Comparison of ENCODE assay signal across 20 cellular contexts in genomic region chr16:88297178-88297720, GRCh38.
A peak's percentile ranks its signal among the peaks of the same experiment; 100 is the strongest.
DNase-seq lines count a peak whose midpoint lies in the region; ATAC-seq, FAIRE-seq and TF ChIP-seq lines count a peak whose summit lies in the region.
"Had no signal": no experiment of that assay in that cellular context is flagged by ENCODE, and none has a peak within 500 bp of the region (broad histone marks: within the 10 kb centered on the region; RNA-seq: fewer than 3 reads in every experiment).

No MANE protein-coding gene starts in this region.

- H3K9me2 ChIP-seq in HCT116 (ENCODE audit: insufficient read depth) = no peaks in the 10 kb centered on the region

- H3K27ac ChIP-seq in BLaER1 = no peak overlapping the region
- no peak overlapping the region for H3K27ac ChIP-seq in HCT116 (ENCODE audit: low read depth, low read length)

- H4K20me1 ChIP-seq in BLaER1 = no peaks in the 10 kb centered on the region
- no peaks in the 10 kb centered on the region for H4K20me1 ChIP-seq in HCT116 (ENCODE audit: insufficient read depth)

- peaks cover 36% of the 10 kb centered on the region for H3K4me1 ChIP-seq in BLaER1
- H3K4me1 ChIP-seq in HCT116 (ENCODE audit: control insufficient read depth in 1 of 2, insufficient read depth in 2 of 2, low read length in 2 of 2) = peaks cover 0 to 17% of the 10 kb centered on the region in 2 experiments; a peak in 2 of 4 replicates

- H2AFZ ChIP-seq in HCT116 (ENCODE audit: low read depth, low read length, poor library complexity, severe bottlenecking) = no peak overlapping the region

- TF ChIP-seq CTCF in HCT116 (IDR thresholded peaks at IDR 0.05 in 2 of 3, conservative IDR thresholded peaks at IDR 0.05 in 1 of 3; ENCODE audit: borderline replicate concordance in 1 of 3, insufficient read depth in 1 of 3, low read depth in 2 of 3, low read length in 2 of 3) (no peak), bronchial epithelial cell (IDR thresholded peaks at IDR 0.05; ENCODE audit: insufficient read depth, low read length, severe bottlenecking) (no peak), nephron (IDR thresholded peaks at IDR 0.05; ENCODE audit: unreplicated experiment in 3 of 3) (no peak)

- no peak for TF ChIP-seq POLR2A in HCT116 (IDR thresholded peaks at IDR 0.05; ENCODE audit: borderline replicate concordance, extremely low read depth, insufficient read depth, insufficient read length)

- no peaks in the 10 kb centered on the region for H3K36me3 Mint-ChIP-seq in nephron (ENCODE audit: low read depth)
- H3K36me3 Mint-ChIP-seq: CD8-positive, alpha-beta T cell had no signal

- H3K4me3 ChIP-seq in BLaER1 (no peak overlapping the region), HCT116 (replicated peaks in 1 of 2; ENCODE audit: low read depth in 1 of 2, low read length in 2 of 2) (no peak overlapping the region), bronchial epithelial cell (ENCODE audit: low read depth, low read length) (no peak overlapping the region)
- H3K4me3 ChIP-seq: BLaER1 treated with 17β-estradiol and CSF1 and Interleukin-3, amounts not matched to agents 10 nM and 100 nM had no signal

- CTCF ChIA-PET in HCT116 (lab: Charles Lee) = interaction anchor here (2.7 kb wide), 1 partner anchor 10 kb away, joined by 16 read pairs; no protein-coding TSS in a partner anchor

- H3K36me3 ChIP-seq in BLaER1 (no peaks in the 10 kb centered on the region), HCT116 (ENCODE audit: control insufficient read depth in 1 of 2, insufficient read depth in 2 of 2, low read length in 2 of 2) (no peaks in the 10 kb centered on the region), bronchial epithelial cell (ENCODE audit: control insufficient read depth, insufficient read depth, low read length) (no peaks in the 10 kb centered on the region)
- H3K36me3 ChIP-seq: BLaER1 treated with 17β-estradiol and CSF1 and Interleukin-3, amounts not matched to agents 10 nM and 100 nM had no signal

- peaks cover 38% of the 10 kb centered on the region for H3K4me1 Mint-ChIP-seq in nephron

- DNase-seq in HCT116 (ENCODE audit: low read depth, low spot score) (no peak), bronchial epithelial cell (ENCODE audit: low read depth) (peak; percentile 45), left colon (no peak)
- no peak for DNase-seq in effector CD8-positive, alpha-beta T cell (lab: John Stamatoyannopoulos, UW)
- DNase-seq: CD8-positive, alpha-beta T cell; DND-41; MM.1S; NCI-H1048; NCI-H1417 treated with DMSO at 0.1 percent for 48 hours; NCI-H187; NCI-H446; NCI-H526 had no signal

- ATAC-seq in HCT116 (no peak), HG02759 (IDR thresholded peaks at IDR 0.05; ENCODE audit: unreplicated experiment) (no peak), left colon (no peak)
- ATAC-seq: CD8-positive, alpha-beta T cell had no signal

- peaks cover 23% of the 10 kb centered on the region for H3K27me3 Mint-ChIP-seq in nephron (ENCODE audit: low read depth)

- intact Hi-C loops in HCT116 (cut with micrococcal nuclease) = no loop called here
- intact Hi-C loops in left colon (cut with DNase I, micrococcal nuclease) = no loop called here

- H3K9me3 Mint-ChIP-seq in nephron = peaks cover 2% of the 10 kb centered on the region
- H3K9me3 Mint-ChIP-seq: CD8-positive, alpha-beta T cell had no signal

- H3K4me2 ChIP-seq in BLaER1 = peak overlapping the region; percentile 0; the same call in 1 of the 2 replicates
- H3K4me2 ChIP-seq in HCT116 (ENCODE audit: low read length) = 0 out of 2 replicates have a peak overlapping the region, but pooled peaks have one; percentile 12

- H3K9ac ChIP-seq in BLaER1 (no peak overlapping the region), HCT116 (ENCODE audit: low read length) (no peak overlapping the region)
- H3K9ac ChIP-seq: BLaER1 treated with 17β-estradiol and CSF1 and Interleukin-3, amounts not matched to agents 10 nM and 100 nM had no signal

- FAIRE-seq in bronchial epithelial cell (lab: Jason Lieb, UNC) = no peak
- FAIRE-seq: GM12892, GM18507, GM19239, H1 had no signal

- H3K9me3 ChIP-seq in BLaER1 (no peaks in the 10 kb centered on the region), HCT116 (ENCODE audit: control insufficient read depth in 1 of 2, insufficient read depth in 1 of 2, low read depth in 1 of 2, low read length in 2 of 2) (no peaks in the 10 kb centered on the region)

- TF ChIP-seq RAD21 in HCT116 (IDR thresholded peaks at IDR 0.05; ENCODE audit: low read depth) = no peak

- H3K27me3 ChIP-seq in BLaER1 = no peaks in the 10 kb centered on the region
- H3K27me3 ChIP-seq in HCT116 (ENCODE audit: insufficient read depth, low read length) = peaks cover 18% of the 10 kb centered on the region; the same call in 1 of the 2 replicates
- no peaks in the 10 kb centered on the region for H3K27me3 ChIP-seq in bronchial epithelial cell (ENCODE audit: control insufficient read depth, insufficient read depth, low read length)
- H3K27me3 ChIP-seq: BLaER1 treated with 17β-estradiol and CSF1 and Interleukin-3, amounts not matched to agents 10 nM and 100 nM had no signal

- POLR2A ChIA-PET in HCT116 (lab: Charles Lee) = no interaction called here

- BruUV-seq in HCT116 (replicated peaks; lab: Mats Ljungman, UMichigan) = no TSS peak

- no peak overlapping the region for H3K4me3 Mint-ChIP-seq in nephron
- H3K4me3 Mint-ChIP-seq: CD8-positive, alpha-beta T cell had no signal

- H3K79me2 ChIP-seq in HCT116 (ENCODE audit: insufficient read depth, low read length) = no peaks in the 10 kb centered on the region

- RAD21 ChIA-PET in HCT116 (lab: Charles Lee; ENCODE audit: low non-redundant PET in 1 of 2, low total read pairs in 2 of 2, uncharacterized antibody in 2 of 2, unreplicated experiment in 2 of 2) = no interaction called here

- H3K27ac Mint-ChIP-seq in nephron = peak overlapping the region in 2 of 3 experiments; percentile 74 to 94
- H3K27ac Mint-ChIP-seq: CD8-positive, alpha-beta T cell had no signal

TF ChIP-seq in HCT116, 20 proteins besides CTCF, POLR2A, EP300 and RAD21:
- TF ChIP-seq JUND (IDR thresholded peaks at IDR 0.05) (no peak), TCF7L2 (IDR thresholded peaks at IDR 0.05; ENCODE audit: borderline replicate concordance, extremely low read depth, insufficient read depth, insufficient read length) (peak; percentile 51)
